In the genomic region with DNA sequence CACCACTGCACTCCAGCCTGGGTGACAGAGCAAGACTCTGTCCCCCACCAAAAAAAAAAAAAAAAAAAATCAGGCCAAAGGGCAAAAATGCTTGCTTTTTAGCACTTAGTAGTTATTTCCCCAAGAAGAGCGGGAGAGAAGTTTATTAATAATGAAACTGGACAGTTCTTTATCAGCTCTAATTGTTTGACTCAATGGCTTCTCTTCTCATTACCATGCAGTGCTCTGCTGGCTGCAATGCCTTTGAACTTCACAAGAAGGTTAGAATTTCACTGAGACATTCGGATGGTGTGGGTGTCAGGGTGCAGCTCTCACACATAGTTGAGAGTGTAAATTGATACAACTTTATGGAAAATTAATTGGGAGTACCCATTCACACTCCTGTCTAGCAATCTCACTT, we compare ENCODE assay signal across 18 cellular contexts.
DNase-seq lines count a peak whose midpoint lies in the region; ATAC-seq lines count a peak whose summit lies in the region.
"Had no signal": no experiment of that assay in that cellular context is flagged by ENCODE, and none has a peak within 500 bp of the region (broad histone marks: within the 10 kb centered on the region; RNA-seq: fewer than 3 reads in every experiment).

No MANE protein-coding gene starts in this region.

- H3K27me3 Mint-ChIP-seq in stimulated activated naive B cell treated with anti-CD40 and anti-IgM and Interleukin-4, amounts not matched to agents 10 μg/mL and 1 μg/mL and 100 μg/mL, for 72 hours, result peaks cover 36 to 63% of the 10 kb centered on the region in 2 donors

- peak; percentile 27 for DNase-seq in stimulated activated CD4-positive, alpha-beta T cell treated with anti-CD3 and anti-CD28 coated beads, Interleukin-15, amount 100 ng/mL, for 24 hours
- DNase-seq in stimulated activated CD4-positive, alpha-beta T cell treated with anti-CD3 and anti-CD28 coated beads, Interleukin-1b, Interleukin-23, amount 100 ng/mL, for 48 hours, result no peak
- no peak for DNase-seq in stimulated activated naive B cell treated with anti-CD40 and anti-IgM and Interleukin-4, amounts not matched to agents 10 μg/mL and 1 μg/mL and 100 μg/mL, for 72 hours
- no peak for DNase-seq in nucleus accumbens (lab: John Stamatoyannopoulos, UW)
- DNase-seq in activated effector memory CD4-positive, alpha-beta T cell treated with Interleukin-2 at 50 U/mL for 16 hours, result no peak
- DNase-seq in SK-N-DZ (ENCODE audit: low spot score), result no peak
- DNase-seq: central memory CD4-positive, alpha-beta T cell; EL; heart right ventricle; left colon; retina; stimulated activated CD4-positive, alpha-beta T cell treated with anti-CD3 and anti-CD28 coated beads, Interleukin-4, amount 100 ng/mL, for 4 hours; stomach had no signal

- H3K4me1 Mint-ChIP-seq in stimulated activated naive B cell treated with anti-CD40 and anti-IgM and Interleukin-4, amounts not matched to agents 10 μg/mL and 1 μg/mL and 100 μg/mL, for 72 hours, result peaks cover 6 to 15% of the 10 kb centered on the region in 2 donors

- peaks cover 0 to 9% of the 10 kb centered on the region in 2 donors for H3K36me3 Mint-ChIP-seq in stimulated activated naive B cell treated with anti-CD40 and anti-IgM and Interleukin-4, amounts not matched to agents 10 μg/mL and 1 μg/mL and 100 μg/mL, for 72 hours
- H3K36me3 Mint-ChIP-seq: activated naive CD8-positive, alpha-beta T cell had no signal

- ATAC-seq in GM21360 (IDR thresholded peaks at IDR 0.05; ENCODE audit: unreplicated experiment) (peak; percentile 82), HG03095 (IDR thresholded peaks at IDR 0.05; ENCODE audit: unreplicated experiment) (peak; percentile 76)
- ATAC-seq in stimulated activated naive B cell treated with anti-CD40 and anti-IgM and Interleukin-4, amounts not matched to agents 10 μg/mL and 1 μg/mL and 100 μg/mL, for 72 hours (replicated peaks), result peak; percentile 88 to 91
- ATAC-seq: HCT116, heart right ventricle, left colon, Panc1 had no signal

- peaks cover 2 to 4% of the 10 kb centered on the region in 2 donors for H3K9me3 Mint-ChIP-seq in stimulated activated naive B cell treated with anti-CD40 and anti-IgM and Interleukin-4, amounts not matched to agents 10 μg/mL and 1 μg/mL and 100 μg/mL, for 72 hours

- no peak overlapping the region for H3K4me3 Mint-ChIP-seq in stimulated activated naive B cell treated with anti-CD40 and anti-IgM and Interleukin-4, amounts not matched to agents 10 μg/mL and 1 μg/mL and 100 μg/mL, for 72 hours
- H3K4me3 Mint-ChIP-seq: activated naive CD8-positive, alpha-beta T cell had no signal

- no peak overlapping the region for H3K27ac Mint-ChIP-seq in stimulated activated naive B cell treated with anti-CD40 and anti-IgM and Interleukin-4, amounts not matched to agents 10 μg/mL and 1 μg/mL and 100 μg/mL, for 72 hours
- H3K27ac Mint-ChIP-seq: activated naive CD8-positive, alpha-beta T cell had no signal
